20 cellular contexts compared by ENCODE assay signal in the genomic region with DNA sequence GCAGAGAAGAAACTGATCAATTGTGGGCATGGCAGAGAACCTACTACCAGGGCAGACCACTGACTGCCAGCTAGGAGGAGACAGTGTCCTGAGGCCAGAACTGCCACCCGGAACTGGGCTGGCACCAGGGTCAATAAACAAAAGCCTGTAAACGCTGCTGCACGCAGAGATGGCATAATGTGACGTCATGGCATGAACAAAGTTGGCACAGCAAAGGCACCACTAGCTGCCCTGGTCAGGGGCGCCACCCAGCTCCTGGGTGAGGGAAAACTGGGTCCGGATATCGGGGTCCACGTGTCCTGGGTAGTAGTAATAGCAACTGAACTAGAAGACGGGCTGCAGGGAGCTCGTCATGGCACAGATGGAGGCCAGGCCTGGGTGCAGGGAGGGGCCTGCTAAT. TPM values are rescaled to one million over a fixed set of nuclear protein-coding genes. Genes with fewer than 3 reads are reported as not detected.
DNase-seq lines count a peak whose midpoint lies in the region; ATAC-seq and TF ChIP-seq lines count a peak whose summit lies in the region.
"Had no signal": no experiment of that assay in that cellular context is flagged by ENCODE, and none has a peak within 500 bp of the region (broad histone marks: within the 10 kb centered on the region; RNA-seq: fewer than 3 reads in every experiment).

No MANE protein-coding gene starts in this region.

- peak; percentile 7 for DNase-seq in left cardiac atrium
- no peak for DNase-seq in right atrium auricular region (ENCODE audit: low spot score)
- DNase-seq in LNCaP clone FGC (ENCODE audit: low read depth) = peak; percentile 76
- no peak for DNase-seq in endothelial cell (ENCODE audit: low spot score)
- no peak for DNase-seq in spleen
- DNase-seq in GM10266 (ENCODE audit: extremely low spot score) = no peak
- DNase-seq in stimulated activated CD4-positive, alpha-beta T cell treated with anti-CD3 and anti-CD28 coated beads, Interleukin-4, amount 100 ng/mL, for 4 hours = no peak
- DNase-seq in stimulated activated CD4-positive, alpha-beta T cell treated with anti-CD3 and anti-CD28 coated beads, Interleukin-12 subunit alpha, Interleukin-12 subunit beta, amount 100 ng/mL, for 4 hours = no peak
- DNase-seq: Caco-2; CD4-positive, alpha-beta memory T cell; DMS 273 treated with DMSO at 0.1 percent for 48 hours; DMS79 treated with DMSO at 0.1 percent for 48 hours; GOT3; IMR-90; NCI-H1105; NCI-H2081 treated with DMSO at 0.1 percent for 48 hours; NCI-H2171 treated with DMSO at 0.1 percent for 48 hours; NCI-H526; SHP77 had no signal

- H3K4me1 ChIP-seq in right atrium auricular region (peaks cover 0 to 17% of the 10 kb centered on the region in 2 donors), spleen (peaks cover 0 to 47% (median 27%) of the 10 kb centered on the region in 6 donors)
- H3K4me1 ChIP-seq: Caco-2 had no signal

- H3K27me3 ChIP-seq in right atrium auricular region (no peaks in the 10 kb centered on the region), spleen (replicated peaks in 1 of 7) (no peaks in the 10 kb centered on the region)

- peaks cover 60% of the 10 kb centered on the region for H3K36me3 Mint-ChIP-seq in endothelial cell (ENCODE audit: low read depth, unreplicated experiment)

- no peak overlapping the region for H3K27ac ChIP-seq in right atrium auricular region
- H3K27ac ChIP-seq in spleen = peak overlapping the region in 6 of 8 donors; percentile 11 to 67 (median 52)
- H3K27ac ChIP-seq: KMS-11 had no signal

- H3K9me3 ChIP-seq in right atrium auricular region (no peaks in the 10 kb centered on the region), spleen (no peaks in the 10 kb centered on the region)
- H3K9me3 ChIP-seq: Caco-2 had no signal

- no peak for TF ChIP-seq POLR2A in spleen (IDR thresholded peaks at IDR 0.05)

- peak overlapping the region; percentile 57 for H3K27ac Mint-ChIP-seq in endothelial cell (ENCODE audit: unreplicated experiment)

- H3K9me3 Mint-ChIP-seq in endothelial cell (ENCODE audit: unreplicated experiment) = no peaks in the 10 kb centered on the region
- H3K9me3 Mint-ChIP-seq: CD4-positive, alpha-beta memory T cell had no signal

- TF ChIP-seq CTCF in right atrium auricular region (IDR thresholded peaks at IDR 0.05) (no peak), LNCaP clone FGC (IDR thresholded peaks at IDR 0.05; ENCODE audit: control insufficient read depth, extremely low read depth, insufficient read depth) (0 out of 2 replicates have a peak, but pooled peaks have one; percentile 23), endothelial cell (IDR thresholded peaks at IDR 0.05; ENCODE audit: unreplicated experiment) (no peak), spleen (IDR thresholded peaks at IDR 0.05 in 8 of 11, conservative IDR thresholded peaks at IDR 0.05 in 3 of 11) (no peak), GM10266 (IDR thresholded peaks at IDR 0.05; ENCODE audit: control insufficient read depth, insufficient read depth, low read depth, missing control alignments) (no peak)

- WGBS in spleen, 5 donors = 88 to 92% (median 90%) methylated on average over 10 of the region's 10 CpGs

- ATAC-seq in left cardiac atrium = no peak

- intact Hi-C loops in left cardiac atrium (cut with DNase I) = no loop called here
- intact Hi-C loops in spleen (cut with DNase I; ENCODE audit: low total_unique reads) = no loop called here

- peaks cover 10% of the 10 kb centered on the region for H3K27me3 Mint-ChIP-seq in endothelial cell (ENCODE audit: unreplicated experiment)
- H3K27me3 Mint-ChIP-seq: CD4-positive, alpha-beta memory T cell had no signal

- H3K4me3 ChIP-seq in right atrium auricular region (no peak overlapping the region), LNCaP clone FGC (ENCODE audit: low read depth, low read length) (no peak overlapping the region), spleen (no peak overlapping the region)

- H3K36me3 ChIP-seq in right atrium auricular region (peaks cover 100% of the 10 kb centered on the region), spleen (peaks cover 12 to 100% (median 99%) of the 10 kb centered on the region in 6 donors)

- no peak overlapping the region for H3K4me3 Mint-ChIP-seq in endothelial cell (ENCODE audit: unreplicated experiment)
- H3K4me3 Mint-ChIP-seq: CD4-positive, alpha-beta memory T cell had no signal

- H3K4me1 Mint-ChIP-seq in endothelial cell (ENCODE audit: unreplicated experiment) = peaks cover 2% of the 10 kb centered on the region
- H3K4me1 Mint-ChIP-seq: CD4-positive, alpha-beta memory T cell had no signal

RNA-seq across cellular contexts. Expression of gene DYNC2I2, which starts 32.1 kb away (rescaled TPM):
- total RNA-seq in left cardiac atrium = 10 to 100 TPM; 12.8 to 20.3 TPM
- total RNA-seq in right atrium auricular region = 10 to 100 TPM; 23.1 to 33.1 TPM
- total RNA-seq in endothelial cell (ENCODE audit: unreplicated experiment) = 35.4 TPM
- total RNA-seq in spleen = 10 to 100 TPM; 19.0 to 38.0 (median 25.8) TPM
- polyA plus RNA-seq in spleen = 10 to 100 TPM; 40.6 to 61.6 (median 53.8) TPM

Comparison
In these comparisons a context has a peak if more than half of its experiments do, and no peak if none do; other contexts are left out.
1. DNase-seq: peak in left cardiac atrium (single experiment) and LNCaP clone FGC (single experiment); none in right atrium auricular region (single experiment), endothelial cell (single experiment), spleen (single experiment), GM10266 (single experiment), stimulated activated CD4-positive, alpha-beta T cell treated with anti-CD3 and anti-CD28 coated beads, Interleukin-4, amount 100 ng/mL, for 4 hours (0 of 2) and stimulated activated CD4-positive, alpha-beta T cell treated with anti-CD3 and anti-CD28 coated beads, Interleukin-12 subunit alpha, Interleukin-12 subunit beta, amount 100 ng/mL, for 4 hours (single experiment).
2. H3K27ac ChIP-seq: peak in spleen (6 of 8); none in right atrium auricular region (0 of 2).